ENCODE assay signal across 16 cellular contexts in genomic region chr2:25336446-25336845, GRCh38. TPM values are rescaled to one million over a fixed set of nuclear protein-coding genes. Genes with fewer than 3 reads are reported as not detected.
DNase-seq lines count a peak whose midpoint lies in the region; ATAC-seq and TF ChIP-seq lines count a peak whose summit lies in the region.
"Had no signal": no experiment of that assay in that cellular context is flagged by ENCODE, and none has a peak within 500 bp of the region (broad histone marks: within the 10 kb centered on the region; RNA-seq: fewer than 3 reads in every experiment).

No MANE protein-coding gene starts in this region.

- H3K36me3 Mint-ChIP-seq in stimulated activated naive CD8-positive, alpha-beta T cell treated with anti-CD3 and anti-CD28 coated beads, Interleukin-15, Interleukin-2, amounts not matched to agents 100 ng/mL and 50 ng/mL, for 24 hours (ENCODE audit: low read depth), result peaks cover 21% of the 10 kb centered on the region
- H3K36me3 Mint-ChIP-seq in activated naive CD8-positive, alpha-beta T cell treated with anti-CD3 and anti-CD28 coated beads, Interleukin-2, amount 50 U/mL, for 24 hours (ENCODE audit: low read depth), result peaks cover 2% of the 10 kb centered on the region
- H3K36me3 Mint-ChIP-seq in nephron (ENCODE audit: low read depth), result no peaks in the 10 kb centered on the region

- H3K4me3 Mint-ChIP-seq in stimulated activated naive CD8-positive, alpha-beta T cell treated with anti-CD3 and anti-CD28 coated beads, Interleukin-15, Interleukin-2, amounts not matched to agents 100 ng/mL and 50 ng/mL, for 24 hours, result no peak overlapping the region
- H3K4me3 Mint-ChIP-seq in activated naive CD8-positive, alpha-beta T cell treated with anti-CD3 and anti-CD28 coated beads, Interleukin-2, amount 50 U/mL, for 24 hours, result peak overlapping the region; percentile 43
- peak overlapping the region in 1 of 3 experiments; percentile 55 for H3K4me3 Mint-ChIP-seq in nephron

- no peak for TF ChIP-seq POLR2A in prostate gland (IDR thresholded peaks at IDR 0.05)

- no peak for ATAC-seq in stimulated activated naive CD8-positive, alpha-beta T cell treated with anti-CD3 and anti-CD28 coated beads, Interleukin-15, Interleukin-2, amounts not matched to agents 100 U/mL and 50 U/mL, for 24 hours
- no peak for ATAC-seq in activated naive CD8-positive, alpha-beta T cell treated with anti-CD3 and anti-CD28 coated beads, Interleukin-2, amount 50 U/mL, for 24 hours
- ATAC-seq in HG02885 (IDR thresholded peaks at IDR 0.05; ENCODE audit: poor library complexity, unreplicated experiment), result no peak
- ATAC-seq: left lobe of liver had no signal

- H3K9me3 ChIP-seq in prostate gland, result no peaks in the 10 kb centered on the region

- 54% methylated on average over 10 of the region's 10 CpGs for WGBS in prostate gland

- no peak for DNase-seq in stimulated activated naive CD8-positive, alpha-beta T cell treated with anti-CD3 and anti-CD28 coated beads, Interleukin-15, Interleukin-2, amounts not matched to agents 100 U/mL and 50 U/mL, for 24 hours
- DNase-seq in activated naive CD8-positive, alpha-beta T cell treated with anti-CD3 and anti-CD28 coated beads, Interleukin-2, amount 50 U/mL, for 24 hours, result no peak
- DNase-seq in superior temporal gyrus (ENCODE audit: extremely low spot score) (no peak), prostate gland (ENCODE audit: low spot score) (no peak), DMS79 (lab: John Stamatoyannopoulos, UW) (no peak)
- DNase-seq: activated CD4-positive, CD25-positive, alpha-beta regulatory T cell treated with anti-CD3 and anti-CD28 coated beads, Interleukin-2, amount 50 U/mL, for 72 hours; amygdala; foreskin fibroblast; GF-D8; NCI-H1436 treated with DMSO at 0.1 percent for 48 hours; NCI-H2227 treated with DMSO at 0.1 percent for 48 hours; stimulated activated CD4-positive, alpha-beta T cell treated with anti-CD3 and anti-CD28 coated beads, Interleukin-15, amount 100 ng/mL, for 24 hours had no signal

- H3K27ac ChIP-seq in prostate gland, result no peak overlapping the region

- H3K27me3 Mint-ChIP-seq in stimulated activated naive CD8-positive, alpha-beta T cell treated with anti-CD3 and anti-CD28 coated beads, Interleukin-15, Interleukin-2, amounts not matched to agents 100 ng/mL and 50 ng/mL, for 24 hours, result no peaks in the 10 kb centered on the region
- H3K27me3 Mint-ChIP-seq in activated naive CD8-positive, alpha-beta T cell treated with anti-CD3 and anti-CD28 coated beads, Interleukin-2, amount 50 U/mL, for 24 hours, result no peaks in the 10 kb centered on the region
- no peaks in the 10 kb centered on the region for H3K27me3 Mint-ChIP-seq in nephron (ENCODE audit: low read depth)

- peaks cover 5% of the 10 kb centered on the region for H3K4me1 ChIP-seq in prostate gland (replicated peaks)

- H3K27me3 ChIP-seq in prostate gland (replicated peaks; ENCODE audit: insufficient read depth), result no peaks in the 10 kb centered on the region

- H3K36me3 ChIP-seq in prostate gland, result no peaks in the 10 kb centered on the region

- peak overlapping the region; percentile 90 for H3K27ac Mint-ChIP-seq in stimulated activated naive CD8-positive, alpha-beta T cell treated with anti-CD3 and anti-CD28 coated beads, Interleukin-15, Interleukin-2, amounts not matched to agents 100 ng/mL and 50 ng/mL, for 24 hours
- peak overlapping the region; percentile 86 for H3K27ac Mint-ChIP-seq in activated naive CD8-positive, alpha-beta T cell treated with anti-CD3 and anti-CD28 coated beads, Interleukin-2, amount 50 U/mL, for 24 hours
- H3K27ac Mint-ChIP-seq in nephron, result peak overlapping the region; percentile 64 to 80 (median 68)

- H3K4me1 Mint-ChIP-seq in stimulated activated naive CD8-positive, alpha-beta T cell treated with anti-CD3 and anti-CD28 coated beads, Interleukin-15, Interleukin-2, amounts not matched to agents 100 ng/mL and 50 ng/mL, for 24 hours (ENCODE audit: low read depth), result peaks cover 84% of the 10 kb centered on the region
- peaks cover 81% of the 10 kb centered on the region for H3K4me1 Mint-ChIP-seq in activated naive CD8-positive, alpha-beta T cell treated with anti-CD3 and anti-CD28 coated beads, Interleukin-2, amount 50 U/mL, for 24 hours
- H3K4me1 Mint-ChIP-seq in nephron, result peaks cover 65% of the 10 kb centered on the region

- TF ChIP-seq CTCF in nephron (IDR thresholded peaks at IDR 0.05; ENCODE audit: unreplicated experiment in 3 of 3) (no peak), prostate gland (IDR thresholded peaks at IDR 0.05) (no peak)

- H3K9me3 Mint-ChIP-seq in stimulated activated naive CD8-positive, alpha-beta T cell treated with anti-CD3 and anti-CD28 coated beads, Interleukin-15, Interleukin-2, amounts not matched to agents 100 ng/mL and 50 ng/mL, for 24 hours, result no peaks in the 10 kb centered on the region
- H3K9me3 Mint-ChIP-seq in activated naive CD8-positive, alpha-beta T cell treated with anti-CD3 and anti-CD28 coated beads, Interleukin-2, amount 50 U/mL, for 24 hours, result no peaks in the 10 kb centered on the region
- no peaks in the 10 kb centered on the region for H3K9me3 Mint-ChIP-seq in nephron

- H3K4me3 ChIP-seq in prostate gland, result no peak overlapping the region

- intact Hi-C loops in prostate gland (cut with DNase I), result no loop called here

RNA-seq across cellular contexts. Expression of gene DNMT3A, which starts 5.3 kb away (rescaled TPM):
- 10 to 100 TPM in 1 of 2 donors, 1 to 10 TPM in 1; 8.7 to 28.2 TPM for total RNA-seq in prostate gland
